21 cellular contexts compared by ENCODE assay signal in genomic region chr6:152221806-152222628, GRCh38.
DNase-seq lines count a peak whose midpoint lies in the region; ATAC-seq lines count a peak whose summit lies in the region.
"Had no signal": no experiment of that assay in that cellular context is flagged by ENCODE, and none has a peak within 500 bp of the region (broad histone marks: within the 10 kb centered on the region; RNA-seq: fewer than 3 reads in every experiment).

No MANE protein-coding gene starts in this region.

- peak overlapping the region; percentile 50 for H3K4me3 ChIP-seq in adipocyte (ENCODE audit: low read length)
- H3K4me3 ChIP-seq: A549, K562, psoas muscle, spleen, uterus had no signal

- no peak for DNase-seq in activated CD4-positive, alpha-beta T cell treated with anti-CD3 and anti-CD28 coated beads, Interleukin-2, amount 10 ng/mL, durations not matched to agents 7 days and 5 days
- DNase-seq in activated CD4-positive, alpha-beta T cell treated with anti-CD3 and anti-CD28 coated beads, Interleukin-2, amount 50 U/mL, for 4 hours = no peak
- DNase-seq in Caki2 (ENCODE audit: low read depth) = peak; percentile 8
- DNase-seq in adipocyte (ENCODE audit: low read depth) = no peak
- DNase-seq in islet precursor cell = peak; percentile 89
- DNase-seq in HuH-7.5 (ENCODE audit: low spot score) = no peak
- DNase-seq: activated CD4-positive, alpha-beta T cell treated with anti-CD3 and anti-CD28 coated beads for 36 hours; DMS153; foreskin melanocyte; NCI-H2029 treated with DMSO at 0.1 percent for 48 hours; NCI-H510A treated with DMSO at 0.1 percent for 48 hours; psoas muscle; spleen; stimulated activated CD4-positive, alpha-beta T cell treated with anti-CD3 and anti-CD28 coated beads, Interleukin-4, amount 100 ng/mL, for 4 hours; uterus had no signal

- no peak overlapping the region for H3K4me3 Mint-ChIP-seq in activated CD4-positive, alpha-beta T cell treated with anti-CD3 and anti-CD28 coated beads, Interleukin-2, amount 10 ng/mL, durations not matched to agents 7 days and 5 days
- H3K4me3 Mint-ChIP-seq: activated CD4-positive, alpha-beta T cell treated with anti-CD3 and anti-CD28 coated beads for 36 hours; mesothelial cell of epicardium; nephron had no signal

- H3K4me1 Mint-ChIP-seq in activated CD4-positive, alpha-beta T cell treated with anti-CD3 and anti-CD28 coated beads, Interleukin-2, amount 10 ng/mL, durations not matched to agents 7 days and 5 days = no peaks in the 10 kb centered on the region
- H3K4me1 Mint-ChIP-seq: mesothelial cell of epicardium, nephron had no signal

- POLR2A ChIA-PET in activated CD4-positive, alpha-beta T cell treated with anti-CD3 and anti-CD28 coated beads, Interleukin-2, amount 10 ng/mL, durations not matched to agents 7 days and 5 days (lab: Charles Lee) = no interaction called here

- no peak overlapping the region for H3K9ac ChIP-seq in adipocyte (ENCODE audit: low read length)

- H3K9me3 Mint-ChIP-seq in activated CD4-positive, alpha-beta T cell treated with anti-CD3 and anti-CD28 coated beads, Interleukin-2, amount 10 ng/mL, durations not matched to agents 7 days and 5 days = peaks cover 21% of the 10 kb centered on the region

- H3K36me3 ChIP-seq in adipocyte (ENCODE audit: control insufficient read depth, insufficient read depth, low read length, severe bottlenecking) = peaks cover 83% of the 10 kb centered on the region
- H3K36me3 ChIP-seq: uterus had no signal

- H3K27me3 ChIP-seq in adipocyte (replicated peaks; ENCODE audit: control insufficient read depth, insufficient read depth, low read length) = no peaks in the 10 kb centered on the region
- H3K27me3 ChIP-seq: spleen, uterus had no signal

- peaks cover 18% of the 10 kb centered on the region for H3K9me3 ChIP-seq in adipocyte (ENCODE audit: control insufficient read depth, low read length)

- H3K4me1 ChIP-seq in adipocyte (ENCODE audit: control insufficient read depth, insufficient read depth, low read length) = no peaks in the 10 kb centered on the region
- H3K4me1 ChIP-seq: A549, psoas muscle, spleen, uterus had no signal

- H3K36me3 Mint-ChIP-seq in activated CD4-positive, alpha-beta T cell treated with anti-CD3 and anti-CD28 coated beads, Interleukin-2, amount 10 ng/mL, durations not matched to agents 7 days and 5 days (ENCODE audit: low read depth) = peaks cover 68% of the 10 kb centered on the region

- ATAC-seq in HG03378 (IDR thresholded peaks at IDR 0.05; ENCODE audit: unreplicated experiment) = no peak
- no peak for ATAC-seq in HG03457 (IDR thresholded peaks at IDR 0.05; ENCODE audit: unreplicated experiment)
- ATAC-seq: A549; activated CD4-positive, alpha-beta T cell treated with anti-CD3 and anti-CD28 coated beads for 36 hours; K562; psoas muscle had no signal

- peak overlapping the region; percentile 10 for H3K27ac Mint-ChIP-seq in activated CD4-positive, alpha-beta T cell treated with anti-CD3 and anti-CD28 coated beads, Interleukin-2, amount 10 ng/mL, durations not matched to agents 7 days and 5 days
- H3K27ac Mint-ChIP-seq: mesothelial cell of epicardium, nephron had no signal

- H3K27me3 Mint-ChIP-seq in activated CD4-positive, alpha-beta T cell treated with anti-CD3 and anti-CD28 coated beads, Interleukin-2, amount 10 ng/mL, durations not matched to agents 7 days and 5 days = no peaks in the 10 kb centered on the region
- H3K27me3 Mint-ChIP-seq: activated CD4-positive, alpha-beta T cell treated with anti-CD3 and anti-CD28 coated beads for 36 hours had no signal

- in situ Hi-C loops in Caki2 (cut with HindIII; ENCODE audit: low pct_unique_long_range_greater_than_20kb, low sequenced_read_pairs) = no loop called here

- CTCF ChIA-PET in activated CD4-positive, alpha-beta T cell treated with anti-CD3 and anti-CD28 coated beads, Interleukin-2, amount 10 ng/mL, durations not matched to agents 7 days and 5 days (lab: Charles Lee) = interaction anchor here (1.1 to 1.3 kb wide), 3 partner anchors 12 to 19 kb away, joined by 3 read pairs; no protein-coding TSS in a partner anchor

Comparison
In these comparisons a context has a peak if more than half of its experiments do, and no peak if none do; other contexts are left out.
1. DNase-seq: peak in Caki2 (single experiment) and islet precursor cell (single experiment); none in activated CD4-positive, alpha-beta T cell treated with anti-CD3 and anti-CD28 coated beads, Interleukin-2, amount 10 ng/mL, durations not matched to agents 7 days and 5 days (single experiment), activated CD4-positive, alpha-beta T cell treated with anti-CD3 and anti-CD28 coated beads, Interleukin-2, amount 50 U/mL, for 4 hours (0 of 2), adipocyte (single experiment) and HuH-7.5 (single experiment).